Comparison of ENCODE assay signal across 1 cellular context in genomic region chr16:53423968-53424367, GRCh38.
TF ChIP-seq lines count a peak whose summit lies in the region.

No MANE protein-coding gene starts in this region.

TF ChIP-seq in HEK293, 187 proteins besides CTCF, POLR2A, EP300 and RAD21 (continued from another document):
- TF ChIP-seq ZNF626 (tag by site-specific recombination; IDR thresholded peaks at IDR 0.05) (0 out of 2 replicates have a peak, but pooled peaks have one; percentile 75), ZNF280D (tag by site-specific recombination; IDR thresholded peaks at IDR 0.05) (peak; percentile 10; the same call in 1 of the 2 replicates), ZNF518A (tag by site-specific recombination; conservative IDR thresholded peaks at IDR 0.05; ENCODE audit: low read depth) (peak; percentile 55), ZNF549 (tag by site-specific recombination; IDR thresholded peaks at IDR 0.05) (0 out of 2 replicates have a peak, but pooled peaks have one; percentile 45)
TF ChIP-seq in HEK293: peak in this region for 8; not testable (repeated sequence) for 179.
